Comparison of ENCODE assay signal across 8 cellular contexts in the genomic region with DNA sequence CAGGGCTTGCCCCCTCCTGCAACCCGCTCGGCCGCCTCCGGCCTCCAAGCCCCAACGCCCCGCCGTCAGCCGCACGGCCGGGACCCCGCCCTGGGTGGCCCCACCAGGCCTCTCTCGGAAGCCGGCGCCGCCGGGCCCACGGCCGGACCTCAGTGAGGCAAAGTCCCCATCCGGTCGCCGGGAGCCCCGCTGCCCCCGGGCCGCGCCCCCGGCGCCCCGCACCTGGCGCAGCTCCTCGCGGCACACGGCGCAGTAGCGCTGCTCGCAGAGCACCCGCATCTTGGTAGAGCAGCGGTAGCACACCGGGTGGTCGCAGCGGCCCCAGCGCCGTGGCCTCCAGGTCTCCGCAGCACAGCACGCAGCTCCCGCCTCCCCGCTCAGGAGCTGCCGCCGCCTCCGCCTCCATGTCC. TPM values are rescaled to one million over a fixed set of nuclear protein-coding genes. Genes with fewer than 3 reads are reported as not detected.
DNase-seq lines count a peak whose midpoint lies in the region; ATAC-seq lines count a peak whose summit lies in the region.

No MANE protein-coding gene starts in this region.

- H3K27me3 ChIP-seq in right cardiac atrium (ENCODE audit: control insufficient read depth, insufficient read depth): no peaks in the 10 kb centered on the region

- no peaks in the 10 kb centered on the region for H3K27me3 Mint-ChIP-seq in activated T-cell treated with anti-CD3 and anti-CD28 coated beads, Interleukin-2, amount 50 U/mL, for 24 hours
- H3K27me3 Mint-ChIP-seq in stimulated activated memory B cell treated with anti-CD40 and anti-IgM and Interleukin-4, amounts not matched to agents 10 μg/mL and 1 μg/mL and 100 μg/mL, for 72 hours: no peaks in the 10 kb centered on the region

- no peaks in the 10 kb centered on the region for H3K9me3 Mint-ChIP-seq in activated T-cell treated with anti-CD3 and anti-CD28 coated beads, Interleukin-2, amount 50 U/mL, for 24 hours
- H3K9me3 Mint-ChIP-seq in stimulated activated memory B cell treated with anti-CD40 and anti-IgM and Interleukin-4, amounts not matched to agents 10 μg/mL and 1 μg/mL and 100 μg/mL, for 72 hours: no peaks in the 10 kb centered on the region

- WGBS in right cardiac atrium: under 1% methylated on average over 49 of the region's 49 CpGs

- H3K4me3 ChIP-seq in right cardiac atrium (ENCODE audit: low read length): peak overlapping the region; percentile 95

- peaks cover 49% of the 10 kb centered on the region for H3K4me1 Mint-ChIP-seq in activated T-cell treated with anti-CD3 and anti-CD28 coated beads, Interleukin-2, amount 50 U/mL, for 24 hours (ENCODE audit: low read depth)
- peaks cover 55% of the 10 kb centered on the region for H3K4me1 Mint-ChIP-seq in stimulated activated memory B cell treated with anti-CD40 and anti-IgM and Interleukin-4, amounts not matched to agents 10 μg/mL and 1 μg/mL and 100 μg/mL, for 72 hours

- DNase-seq in activated CD4-positive, CD25-positive, alpha-beta regulatory T cell (lab: John Stamatoyannopoulos, UW): no peak
- peak; percentile 60 for DNase-seq in activated T-cell treated with anti-CD3 and anti-CD28 coated beads, Interleukin-2, amount 50 U/mL, for 24 hours
- DNase-seq in right cardiac atrium (peak in 1 of 3 donors; percentile 71), midbrain (lab: John Stamatoyannopoulos, UW) (no peak)
- no peak for DNase-seq in stimulated activated CD4-positive, alpha-beta T cell treated with anti-CD3 and anti-CD28 coated beads, Interleukin-15, amount 100 ng/mL, for 24 hours

- peaks cover 53% of the 10 kb centered on the region for H3K36me3 Mint-ChIP-seq in activated T-cell treated with anti-CD3 and anti-CD28 coated beads, Interleukin-2, amount 50 U/mL, for 24 hours (ENCODE audit: low read depth)
- peaks cover 35% of the 10 kb centered on the region for H3K36me3 Mint-ChIP-seq in stimulated activated memory B cell treated with anti-CD40 and anti-IgM and Interleukin-4, amounts not matched to agents 10 μg/mL and 1 μg/mL and 100 μg/mL, for 72 hours

- H3K4me1 ChIP-seq in right cardiac atrium (ENCODE audit: control insufficient read depth, insufficient read depth, low read length): peaks cover 14% of the 10 kb centered on the region

- peak overlapping the region; percentile 90 for H3K4me3 Mint-ChIP-seq in activated T-cell treated with anti-CD3 and anti-CD28 coated beads, Interleukin-2, amount 50 U/mL, for 24 hours
- peak overlapping the region; percentile 83 for H3K4me3 Mint-ChIP-seq in stimulated activated memory B cell treated with anti-CD40 and anti-IgM and Interleukin-4, amounts not matched to agents 10 μg/mL and 1 μg/mL and 100 μg/mL, for 72 hours

- intact Hi-C loops in right cardiac atrium (cut with DNase I): no loop called here

- no peaks in the 10 kb centered on the region for H3K9me3 ChIP-seq in right cardiac atrium (ENCODE audit: control insufficient read depth, low read length)

- H3K27ac ChIP-seq in right cardiac atrium (ENCODE audit: low read length): peak overlapping the region; percentile 84

- peak; percentile 31 to 50 for ATAC-seq in activated CD4-positive, CD25-positive, alpha-beta regulatory T cell treated with anti-CD3 and anti-CD28 coated beads, Interleukin-2, amount 50 U/mL, for 24 hours
- ATAC-seq in HG03097 (IDR thresholded peaks at IDR 0.05; ENCODE audit: low FRiP score, unreplicated experiment): peak; percentile 23
- ATAC-seq in right cardiac atrium: peak; percentile 10 to 15
- peak; percentile 54 for ATAC-seq in stimulated activated memory B cell treated with anti-CD40 and anti-IgM and Interleukin-4, amounts not matched to agents 10 μg/mL and 1 μg/mL and 100 μg/mL, for 72 hours

- peak overlapping the region; percentile 93 for H3K27ac Mint-ChIP-seq in activated T-cell treated with anti-CD3 and anti-CD28 coated beads, Interleukin-2, amount 50 U/mL, for 24 hours
- H3K27ac Mint-ChIP-seq in stimulated activated memory B cell treated with anti-CD40 and anti-IgM and Interleukin-4, amounts not matched to agents 10 μg/mL and 1 μg/mL and 100 μg/mL, for 72 hours: peak overlapping the region; percentile 93

RNA-seq across cellular contexts. Expression of gene ZNF598, which starts 0.3 kb away (rescaled TPM):
- total RNA-seq in right cardiac atrium: 10 to 100 TPM; 16.8 to 20.5 (median 17.5) TPM
- polyA plus RNA-seq in right cardiac atrium: 14.0 TPM

RNA-seq across cellular contexts. Expression of gene NPW, which starts 10.3 kb away (rescaled TPM):
- total RNA-seq in right cardiac atrium: not detected
- not detected for polyA plus RNA-seq in right cardiac atrium

RNA-seq across cellular contexts. Expression of gene NHERF2, which starts 17.4 kb away (rescaled TPM):
- total RNA-seq in right cardiac atrium: 100 to 1,000 TPM; 131 to 257 (median 158) TPM
- 228 TPM for polyA plus RNA-seq in right cardiac atrium

RNA-seq across cellular contexts. Expression of gene SYNGR3, which starts 19.5 kb away (rescaled TPM):
- total RNA-seq in right cardiac atrium: 1 to 10 TPM in 1 of 4 donors, under 1 TPM in 3; 0.57 to 1.0 (median 0.68) TPM
- polyA plus RNA-seq in right cardiac atrium: 1.4 TPM

RNA-seq across cellular contexts. Expression of gene GFER, which starts 25.3 kb away (rescaled TPM):
- 10 to 100 TPM; 19.6 to 25.7 (median 22.2) TPM for total RNA-seq in right cardiac atrium
- 31.7 TPM for polyA plus RNA-seq in right cardiac atrium
